Comparison of ENCODE assay signal across 21 cellular contexts in genomic region chr4:89616382-89616781, GRCh38.
"Had no signal": no experiment of that assay in that cellular context is flagged by ENCODE, and none has a peak within 500 bp of the region (broad histone marks: within the 10 kb centered on the region; RNA-seq: fewer than 3 reads in every experiment).

No MANE protein-coding gene starts in this region.

- H3K4me1 Mint-ChIP-seq: activated B cell treated with CpG ODN at 0.5 μM for 24 hours; stimulated activated naive B cell treated with anti-CD40 and anti-IgM and Interleukin-4, amounts not matched to agents 10 μg/mL and 1 μg/mL and 100 μg/mL, for 72 hours had no signal

- H3K4me3 Mint-ChIP-seq: activated B cell treated with CpG ODN at 0.5 μM for 24 hours; activated CD8-positive, alpha-beta T cell treated with anti-CD3 and anti-CD28 coated beads for 36 hours; activated naive CD8-positive, alpha-beta T cell; brain; natural killer cell; stimulated activated naive B cell treated with anti-CD40 and anti-IgM and Interleukin-4, amounts not matched to agents 10 μg/mL and 1 μg/mL and 100 μg/mL, for 72 hours had no signal

- H3K27me3 ChIP-seq: colonic mucosa, hepatocyte, left lung, right atrium auricular region, thyroid gland had no signal

- H3K79me2 ChIP-seq: hepatocyte had no signal

- DNase-seq: activated B cell treated with CpG ODN at 0.5 μM for 24 hours; activated CD4-positive, alpha-beta T cell treated with anti-CD3 and anti-CD28 coated beads for 48 hours; activated CD8-positive, alpha-beta T cell treated with anti-CD3 and anti-CD28 coated beads for 36 hours; activated gamma-delta T cell treated with Interleukin-2 at 50 U/mL for 16 hours; activated T-cell treated with anti-CD3 and anti-CD28 coated beads, Interleukin-2, amount 50 U/mL, for 48 hours; central memory CD4-positive, alpha-beta T cell; colonic mucosa; islet precursor cell; left lung; natural killer cell; occipital lobe; stimulated activated CD4-positive, alpha-beta T cell treated with anti-CD3 and anti-CD28 coated beads, Interleukin-4, amount 100 ng/mL, for 1 hour; stimulated activated naive B cell treated with anti-CD40 and anti-IgM and Interleukin-4, amounts not matched to agents 10 μg/mL and 1 μg/mL and 100 μg/mL, for 72 hours; thyroid gland had no signal

- H3K27me3 Mint-ChIP-seq: activated B cell treated with CpG ODN at 0.5 μM for 24 hours; activated CD8-positive, alpha-beta T cell treated with anti-CD3 and anti-CD28 coated beads for 36 hours; activated naive CD8-positive, alpha-beta T cell; brain; progenitor cell of endocrine pancreas; stimulated activated naive B cell treated with anti-CD40 and anti-IgM and Interleukin-4, amounts not matched to agents 10 μg/mL and 1 μg/mL and 100 μg/mL, for 72 hours had no signal

- FAIRE-seq: endometrium had no signal

- H3K27ac ChIP-seq: colonic mucosa, hepatocyte, left lung, right atrium auricular region had no signal

- H3K9me3 ChIP-seq: colonic mucosa, left lung, right atrium auricular region, thyroid gland had no signal

- H3K27ac Mint-ChIP-seq: activated B cell treated with CpG ODN at 0.5 μM for 24 hours; activated CD8-positive, alpha-beta T cell treated with anti-CD3 and anti-CD28 coated beads for 36 hours; activated naive CD8-positive, alpha-beta T cell; natural killer cell; progenitor cell of endocrine pancreas; stimulated activated naive B cell treated with anti-CD40 and anti-IgM and Interleukin-4, amounts not matched to agents 10 μg/mL and 1 μg/mL and 100 μg/mL, for 72 hours had no signal

- H3K36me3 Mint-ChIP-seq: activated naive CD8-positive, alpha-beta T cell; brain; natural killer cell; stimulated activated naive B cell treated with anti-CD40 and anti-IgM and Interleukin-4, amounts not matched to agents 10 μg/mL and 1 μg/mL and 100 μg/mL, for 72 hours had no signal

- H3K4me1 ChIP-seq: colonic mucosa, left lung, right atrium auricular region had no signal

- ATAC-seq: activated CD8-positive, alpha-beta T cell treated with anti-CD3 and anti-CD28 coated beads for 36 hours; esophagus mucosa; left lung; natural killer cell; stimulated activated naive B cell treated with anti-CD40 and anti-IgM and Interleukin-4, amounts not matched to agents 10 μg/mL and 1 μg/mL and 100 μg/mL, for 72 hours had no signal

- H3K36me3 ChIP-seq: colonic mucosa, left lung, right atrium auricular region, thyroid gland had no signal

- H3K4me3 ChIP-seq: colonic mucosa, hepatocyte, left lung, right atrium auricular region, thyroid gland had no signal

- H2AFZ ChIP-seq: hepatocyte had no signal

- H3K4me2 ChIP-seq: hepatocyte had no signal

- H3K9me3 Mint-ChIP-seq: activated B cell treated with CpG ODN at 0.5 μM for 24 hours; activated CD8-positive, alpha-beta T cell treated with anti-CD3 and anti-CD28 coated beads for 36 hours; natural killer cell had no signal
